Comparison of ENCODE assay signal across 8 cellular contexts in the genomic region with DNA sequence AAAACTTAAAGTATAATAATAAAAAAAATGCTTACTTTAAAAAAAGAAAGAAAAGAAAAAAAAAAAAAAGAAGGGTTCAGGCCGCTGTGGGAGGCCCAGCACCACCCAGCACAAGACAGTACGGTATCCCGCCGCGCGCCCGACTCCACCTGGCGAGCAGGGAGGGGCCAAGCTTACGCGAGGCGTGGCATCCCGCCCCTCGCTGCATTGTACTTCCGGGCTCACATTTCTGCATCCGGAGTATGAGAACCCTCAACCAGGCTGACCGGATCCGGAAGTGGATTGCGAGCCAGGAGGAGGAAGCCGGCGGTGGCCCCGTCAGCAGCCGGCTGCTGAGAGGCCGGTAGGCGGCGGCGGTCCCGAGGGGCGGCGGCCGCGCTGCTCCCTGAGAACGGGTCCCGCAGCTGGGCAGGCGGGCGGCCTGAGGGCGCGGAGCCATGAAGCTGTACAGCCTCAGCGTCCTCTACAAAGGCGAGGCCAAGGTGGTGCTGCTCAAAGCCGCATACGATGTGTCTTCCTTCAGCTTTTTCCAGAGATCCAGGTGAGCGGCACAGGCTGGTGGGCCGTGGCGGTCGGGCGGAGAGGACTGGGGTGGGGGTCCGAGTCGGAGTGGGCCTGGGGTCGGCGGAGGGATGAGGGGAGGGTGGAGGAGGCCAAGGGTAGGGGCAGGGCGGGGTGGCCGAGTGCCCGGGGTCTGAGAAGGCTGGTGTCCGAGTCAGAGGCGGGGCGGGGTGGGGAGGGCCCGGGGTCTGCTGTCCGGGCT. TPM values are rescaled to one million over a fixed set of nuclear protein-coding genes. Genes with fewer than 3 reads are reported as not detected.
DNase-seq lines count a peak whose midpoint lies in the region; ATAC-seq and TF ChIP-seq lines count a peak whose summit lies in the region.

Gene YKT6 (plus strand): TSS at position 280 of the 763 bp plus-strand sequence. CDS start 158 bp downstream, at position 438.

- peak within 1 kb of the TSS; percentile 79 to 85 (median 82) for H3K27ac ChIP-seq in esophagus muscularis mucosa (replicated peaks in 1 of 4)
- no peak within 1 kb of the TSS for H3K27ac ChIP-seq in muscle layer of duodenum (ENCODE audit: low read length)

- H3K9me3 ChIP-seq in esophagus muscularis mucosa, result no peaks in the 10 kb centered on the region
- no peaks in the 10 kb centered on the region for H3K9me3 ChIP-seq in muscle layer of duodenum (ENCODE audit: control insufficient read depth in 1 of 2, low read length in 2 of 2)

- peak; percentile 44 to 73 (median 69) for TF ChIP-seq CTCF in esophagus muscularis mucosa (IDR thresholded peaks at IDR 0.05)

- H3K4me3 Mint-ChIP-seq in activated T-cell treated with anti-CD3 and anti-CD28 coated beads, Interleukin-2, amount 50 U/mL, for 4 hours, result peak within 1 kb of the TSS; percentile 89

- H3K4me3 ChIP-seq in esophagus muscularis mucosa, result peak within 1 kb of the TSS; percentile 94 to 98 (median 96)
- peak within 1 kb of the TSS; percentile 60 to 92 for H3K4me3 ChIP-seq in muscle layer of duodenum (ENCODE audit: low read depth in 1 of 2, low read length in 2 of 2)

- H3K4me1 Mint-ChIP-seq in activated T-cell treated with anti-CD3 and anti-CD28 coated beads, Interleukin-2, amount 50 U/mL, for 4 hours (ENCODE audit: low read depth), result peaks cover 28% of the 10 kb centered on the region

- peak; percentile 60 for TF ChIP-seq POLR2A in esophagus muscularis mucosa (IDR thresholded peaks at IDR 0.05; ENCODE audit: low read depth)

- whole genome bisulfite sequencing in esophagus muscularis mucosa, result under 1% methylated on average over 46 of the region's 58 CpGs

- peaks cover 10% of the 10 kb centered on the region for H3K27me3 Mint-ChIP-seq in activated T-cell treated with anti-CD3 and anti-CD28 coated beads, Interleukin-2, amount 50 U/mL, for 4 hours (ENCODE audit: low read depth)

- H3K36me3 Mint-ChIP-seq in activated T-cell treated with anti-CD3 and anti-CD28 coated beads, Interleukin-2, amount 50 U/mL, for 4 hours (ENCODE audit: insufficient read depth), result peaks cover 18% of the 10 kb centered on the region

- peaks cover 10 to 37% (median 24%) of the 10 kb centered on the region in 4 donors for H3K4me1 ChIP-seq in esophagus muscularis mucosa
- H3K4me1 ChIP-seq in muscle layer of duodenum (ENCODE audit: control insufficient read depth in 1 of 2, insufficient read depth in 2 of 2, low read length in 2 of 2), result peaks cover 10 to 13% of the 10 kb centered on the region in 2 donors

- ATAC-seq in GM21723 (IDR thresholded peaks at IDR 0.05; ENCODE audit: unreplicated experiment), result peak; percentile 99
- ATAC-seq in activated T-cell treated with anti-CD3 and anti-CD28 coated beads, Interleukin-2, amount 50 U/mL, for 4 hours, result peak; percentile 100

- H3K36me3 ChIP-seq in esophagus muscularis mucosa (peaks cover 11 to 27% (median 18%) of the 10 kb centered on the region in 4 donors), muscle layer of duodenum (ENCODE audit: control insufficient read depth in 1 of 2, insufficient read depth in 2 of 2, low read length in 2 of 2) (peaks cover 9 to 20% of the 10 kb centered on the region in 2 donors)

- H3K27me3 ChIP-seq in esophagus muscularis mucosa, result no peaks in the 10 kb centered on the region
- no peaks in the 10 kb centered on the region for H3K27me3 ChIP-seq in muscle layer of duodenum (ENCODE audit: low read depth, low read length)

- H3K9me3 Mint-ChIP-seq in activated T-cell treated with anti-CD3 and anti-CD28 coated beads, Interleukin-2, amount 50 U/mL, for 4 hours, result no peaks in the 10 kb centered on the region

- no peak for TF ChIP-seq EP300 in esophagus muscularis mucosa (IDR thresholded peaks at IDR 0.05)

- intact Hi-C loops in esophagus muscularis mucosa (cut with DNase I), result no loop called here

- DNase-seq in DMS79 treated with DMSO at 0.1 percent for 48 hours (lab: John Stamatoyannopoulos, UW) (peak; percentile 99), KG1 (lab: John Stamatoyannopoulos, UW) (peak; percentile 93), esophagus muscularis mucosa (ENCODE audit: extremely low spot score) (peak; percentile 95)
- peak; percentile 92 for DNase-seq in activated T-cell treated with anti-CD3 and anti-CD28 coated beads, Interleukin-2, amount 50 U/mL, for 4 hours
- DNase-seq in stimulated activated CD8-positive, alpha-beta memory T cell treated with anti-CD3 and anti-CD28 coated beads, Interleukin-7, amount 100 ng/mL, for 4 hours (ENCODE audit: low read depth in 2 of 2), result peak; percentile 91

TF ChIP-seq in PFSK-1, 5 proteins besides CTCF, POLR2A, EP300 and RAD21:
- TF ChIP-seq SIN3A (IDR thresholded peaks at IDR 0.05; ENCODE audit: borderline replicate concordance, insufficient read depth, low read length) (peak; percentile 60; the same call in 1 of the 2 replicates), FOXP2 (optimal IDR thresholded peaks at IDR 0.05; ENCODE audit: borderline replicate concordance, extremely low read depth, extremely low read length, insufficient read depth) (peak; percentile 69), TAF1 (IDR thresholded peaks at IDR 0.05; ENCODE audit: borderline replicate concordance, insufficient read depth, low read length) (peak; percentile 86; the same call in 1 of the 2 replicates), POLR2AphosphoS5 (IDR thresholded peaks at IDR 0.05; ENCODE audit: low read depth, low read length) (peak; percentile 89)
- TF ChIP-seq, protein P1, sequence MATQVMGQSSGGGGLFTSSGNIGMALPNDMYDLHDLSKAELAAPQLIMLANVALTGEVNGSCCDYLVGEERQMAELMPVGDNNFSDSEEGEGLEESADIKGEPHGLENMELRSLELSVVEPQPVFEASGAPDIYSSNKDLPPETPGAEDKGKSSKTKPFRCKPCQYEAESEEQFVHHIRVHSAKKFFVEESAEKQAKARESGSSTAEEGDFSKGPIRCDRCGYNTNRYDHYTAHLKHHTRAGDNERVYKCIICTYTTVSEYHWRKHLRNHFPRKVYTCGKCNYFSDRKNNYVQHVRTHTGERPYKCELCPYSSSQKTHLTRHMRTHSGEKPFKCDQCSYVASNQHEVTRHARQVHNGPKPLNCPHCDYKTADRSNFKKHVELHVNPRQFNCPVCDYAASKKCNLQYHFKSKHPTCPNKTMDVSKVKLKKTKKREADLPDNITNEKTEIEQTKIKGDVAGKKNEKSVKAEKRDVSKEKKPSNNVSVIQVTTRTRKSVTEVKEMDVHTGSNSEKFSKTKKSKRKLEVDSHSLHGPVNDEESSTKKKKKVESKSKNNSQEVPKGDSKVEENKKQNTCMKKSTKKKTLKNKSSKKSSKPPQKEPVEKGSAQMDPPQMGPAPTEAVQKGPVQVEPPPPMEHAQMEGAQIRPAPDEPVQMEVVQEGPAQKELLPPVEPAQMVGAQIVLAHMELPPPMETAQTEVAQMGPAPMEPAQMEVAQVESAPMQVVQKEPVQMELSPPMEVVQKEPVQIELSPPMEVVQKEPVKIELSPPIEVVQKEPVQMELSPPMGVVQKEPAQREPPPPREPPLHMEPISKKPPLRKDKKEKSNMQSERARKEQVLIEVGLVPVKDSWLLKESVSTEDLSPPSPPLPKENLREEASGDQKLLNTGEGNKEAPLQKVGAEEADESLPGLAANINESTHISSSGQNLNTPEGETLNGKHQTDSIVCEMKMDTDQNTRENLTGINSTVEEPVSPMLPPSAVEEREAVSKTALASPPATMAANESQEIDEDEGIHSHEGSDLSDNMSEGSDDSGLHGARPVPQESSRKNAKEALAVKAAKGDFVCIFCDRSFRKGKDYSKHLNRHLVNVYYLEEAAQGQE (IDR thresholded peaks at IDR 0.05; ENCODE audit: insufficient read depth in 1 of 2, low read depth in 2 of 2, low read length in 2 of 2), result 0 out of 4 replicates have a peak, but pooled peaks of 1 of the 2 experiments have one; percentile 7

RNA-seq across cellular contexts. Expression of gene YKT6, which starts in this region (rescaled TPM):
- polyA plus RNA-seq in PFSK-1 (2012; ENCODE audit: insufficient read length, low read depth), result 88.5 TPM
- total RNA-seq in activated T-cell treated with anti-CD3 and anti-CD28 coated beads, Interleukin-2, amount 50 U/mL, for 4 hours, result 100 to 1,000 TPM; 114 to 121 (median 115) TPM
- total RNA-seq in esophagus muscularis mucosa, result 10 to 100 TPM; 49.8 to 79.5 (median 64.4) TPM
